Comparison of ENCODE assay signal across 8 cellular contexts in genomic region chr1:41492341-41492848, GRCh38. TPM values are rescaled to one million over a fixed set of nuclear protein-coding genes. Genes with fewer than 3 reads are reported as not detected.
A peak's percentile ranks its signal among the peaks of the same experiment; 100 is the strongest.
DNase-seq lines count a peak whose midpoint lies in the region; ATAC-seq, FAIRE-seq and TF ChIP-seq lines count a peak whose summit lies in the region.

No MANE protein-coding gene starts in this region.

- no peak overlapping the region for H3K4me2 ChIP-seq in keratinocyte (ENCODE audit: control insufficient read depth, extremely low read depth, insufficient read depth, low read depth, low read length)

- H3K9me3 Mint-ChIP-seq in Caco-2 (ENCODE audit: unreplicated experiment): peaks cover 10% of the 10 kb centered on the region
- H3K9me3 Mint-ChIP-seq in activated CD4-positive, alpha-beta memory T cell treated with anti-CD3 and anti-CD28 coated beads, Interleukin-2, amount 10 ng/mL, durations not matched to agents 7 days and 5 days: no peaks in the 10 kb centered on the region

- H3K36me3 Mint-ChIP-seq in Caco-2 (ENCODE audit: insufficient read depth, unreplicated experiment): no peaks in the 10 kb centered on the region
- H3K36me3 Mint-ChIP-seq in activated CD4-positive, alpha-beta memory T cell treated with anti-CD3 and anti-CD28 coated beads, Interleukin-2, amount 10 ng/mL, durations not matched to agents 7 days and 5 days (ENCODE audit: low read depth): no peaks in the 10 kb centered on the region

- H3K9ac ChIP-seq in keratinocyte (ENCODE audit: control insufficient read depth, extremely low read depth, insufficient read depth, low read length): no peak overlapping the region

- intact Hi-C loops in Caco-2 (cut with micrococcal nuclease; ENCODE audit: unreplicated experiment): no loop called here

- no peaks in the 10 kb centered on the region for H3K4me1 Mint-ChIP-seq in Caco-2 (ENCODE audit: low read depth, unreplicated experiment)
- H3K4me1 Mint-ChIP-seq in activated CD4-positive, alpha-beta memory T cell treated with anti-CD3 and anti-CD28 coated beads, Interleukin-2, amount 10 ng/mL, durations not matched to agents 7 days and 5 days: peaks cover 3% of the 10 kb centered on the region

- H3K27me3 Mint-ChIP-seq in Caco-2 (ENCODE audit: insufficient read depth, unreplicated experiment): no peaks in the 10 kb centered on the region
- H3K27me3 Mint-ChIP-seq in activated CD4-positive, alpha-beta memory T cell treated with anti-CD3 and anti-CD28 coated beads, Interleukin-2, amount 10 ng/mL, durations not matched to agents 7 days and 5 days: peaks cover 19% of the 10 kb centered on the region

- TF ChIP-seq CTCF in Caco-2 (IDR thresholded peaks at IDR 0.05; ENCODE audit: insufficient read depth in 1 of 2, low read depth in 1 of 2, low read length in 1 of 2, severe bottlenecking in 1 of 2, unreplicated experiment in 1 of 2): peak; percentile 26 to 53
- TF ChIP-seq CTCF in HL-60 (IDR thresholded peaks at IDR 0.05; ENCODE audit: insufficient read depth, low read length): peak; percentile 87
- peak in 2 of 3 experiments; percentile 76 to 78 for TF ChIP-seq CTCF in keratinocyte (optimal IDR thresholded peaks at IDR 0.05 in 1 of 3, IDR thresholded peaks at IDR 0.05 in 1 of 3, conservative IDR thresholded peaks at IDR 0.05 in 1 of 3; ENCODE audit: extremely low read depth in 1 of 3, insufficient read depth in 2 of 3, low read length in 3 of 3)

- POLR2A ChIA-PET in Caco-2 (lab: Charles Lee): no interaction called here
- POLR2A ChIA-PET in activated CD4-positive, alpha-beta memory T cell treated with anti-CD3 and anti-CD28 coated beads, Interleukin-2, amount 10 ng/mL, durations not matched to agents 7 days and 5 days (lab: Charles Lee): no interaction called here

- H3K27ac ChIP-seq in HL-60 (replicated peaks) (no peak overlapping the region), keratinocyte (ENCODE audit: control insufficient read depth, insufficient read depth, low read length) (peak overlapping the region; percentile 8)

- H4K20me1 ChIP-seq in keratinocyte (ENCODE audit: control insufficient read depth, extremely low read depth, insufficient read depth, low read length): no peaks in the 10 kb centered on the region

- peak; percentile 9 for FAIRE-seq in keratinocyte (lab: Jason Lieb, UNC)

- H3K79me2 ChIP-seq in keratinocyte (ENCODE audit: control insufficient read depth, insufficient read depth, low read length): no peaks in the 10 kb centered on the region

- H2AFZ ChIP-seq in keratinocyte (ENCODE audit: control insufficient read depth, low read length): no peak overlapping the region

- H3K36me3 ChIP-seq in Caco-2 (ENCODE audit: control insufficient read depth, insufficient read depth, low read length) (no peaks in the 10 kb centered on the region), keratinocyte (ENCODE audit: control insufficient read depth in 2 of 2, extremely low read depth in 1 of 2, insufficient read depth in 2 of 2, low read length in 2 of 2) (no peaks in the 10 kb centered on the region)

- no peak for ATAC-seq in HG02763 (IDR thresholded peaks at IDR 0.05; ENCODE audit: unreplicated experiment)
- no peak for ATAC-seq in GM18868 (IDR thresholded peaks at IDR 0.05; ENCODE audit: unreplicated experiment)

- no peaks in the 10 kb centered on the region for H3K9me1 ChIP-seq in keratinocyte (ENCODE audit: control insufficient read depth, extremely low read depth, insufficient read depth, low read length)

- no TSS peak for BruUV-seq in Caco-2 (replicated peaks; lab: Mats Ljungman, UMichigan)

- H3K4me3 ChIP-seq in Caco-2 (ENCODE audit: low read depth, low read length): no peak overlapping the region
- no peak overlapping the region for H3K4me3 ChIP-seq in HL-60 (replicated peaks; ENCODE audit: insufficient read depth, low read length)
- no peak overlapping the region for H3K4me3 ChIP-seq in keratinocyte (ENCODE audit: control insufficient read depth in 2 of 3, extremely low read depth in 1 of 3, insufficient read depth in 2 of 3, low read depth in 1 of 3, low read length in 3 of 3)

- no peak overlapping the region for H3K4me3 Mint-ChIP-seq in Caco-2 (ENCODE audit: unreplicated experiment)
- H3K4me3 Mint-ChIP-seq in activated CD4-positive, alpha-beta memory T cell treated with anti-CD3 and anti-CD28 coated beads, Interleukin-2, amount 10 ng/mL, durations not matched to agents 7 days and 5 days: no peak overlapping the region

- H3K27me3 ChIP-seq in Caco-2 (replicated peaks; ENCODE audit: control insufficient read depth, insufficient read depth, low read length): no peaks in the 10 kb centered on the region
- peaks cover 3% of the 10 kb centered on the region for H3K27me3 ChIP-seq in HL-60 (ENCODE audit: insufficient read depth, poor library complexity, severe bottlenecking)
- H3K27me3 ChIP-seq in keratinocyte (ENCODE audit: control insufficient read depth, extremely low read depth, insufficient read depth, low read length): no peaks in the 10 kb centered on the region

- no peak overlapping the region for H3K27ac Mint-ChIP-seq in Caco-2 (ENCODE audit: unreplicated experiment)
- no peak overlapping the region for H3K27ac Mint-ChIP-seq in activated CD4-positive, alpha-beta memory T cell treated with anti-CD3 and anti-CD28 coated beads, Interleukin-2, amount 10 ng/mL, durations not matched to agents 7 days and 5 days

- dilution Hi-C loops in keratinocyte (cut with MboI; ENCODE audit: extremely low pct_ligation_motif_present, low sequenced_read_pairs): no loop called here

- CTCF ChIA-PET in Caco-2 (lab: Charles Lee): interaction anchor here (1.0 kb wide), 2 partner anchors 9 to 175 kb away, joined by 3 to 5 read pairs; no protein-coding TSS in a partner anchor
- CTCF ChIA-PET in activated CD4-positive, alpha-beta memory T cell treated with anti-CD3 and anti-CD28 coated beads, Interleukin-2, amount 10 ng/mL, durations not matched to agents 7 days and 5 days (lab: Charles Lee): interaction anchor here (0.7 to 1.5 kb wide), 10 partner anchors 9 to 383 kb away, joined by 3 to 4 read pairs (median 3); no protein-coding TSS in a partner anchor

- H3K4me1 ChIP-seq in Caco-2 (peaks cover 36% of the 10 kb centered on the region), keratinocyte (ENCODE audit: control insufficient read depth, extremely low read depth, insufficient read depth, low read length) (peaks cover 46% of the 10 kb centered on the region)

- H3K9me3 ChIP-seq in Caco-2 (no peaks in the 10 kb centered on the region), keratinocyte (ENCODE audit: control insufficient read depth, low read depth, low read length) (no peaks in the 10 kb centered on the region)

- DNase-seq in Caco-2: peak; percentile 39 to 52
- DNase-seq in HL-60 (ENCODE audit: low read depth in 1 of 2, low spot score in 1 of 2): peak; percentile 40 to 51
- DNase-seq in activated CD4-positive, alpha-beta memory T cell treated with anti-CD3 and anti-CD28 coated beads, Interleukin-2, amount 10 ng/mL, durations not matched to agents 7 days and 5 days: peak; percentile 60
- DNase-seq in keratinocyte (ENCODE audit: low read depth, low spot score): no peak
- DNase-seq in NCI-H1436 (lab: John Stamatoyannopoulos, UW): no peak
- DNase-seq in effector CD4-positive, alpha-beta T cell: no peak

RNA-seq across cellular contexts. Expression of gene EDN2, which starts 7.9 kb away (rescaled TPM):
- not detected in 2 replicates for total RNA-seq in Caco-2 (2022)
- total RNA-seq in activated CD4-positive, alpha-beta memory T cell treated with anti-CD3 and anti-CD28 coated beads, Interleukin-2, amount 10 ng/mL, durations not matched to agents 7 days and 5 days: not detected
- 0.06 to 0.34 TPM (median 0.32 TPM) in 3 replicates for polyA plus RNA-seq in keratinocyte
- 0.42 TPM for polyA plus RNA-seq in keratinocyte (2011; ENCODE audit: low read depth)
- polyA plus RNA-seq in keratinocyte (2011; cell fraction: cytosol; rRNA removed): 0.18 and 0.22 TPM in 2 replicates
- 0.38 and 0.60 TPM in 2 replicates for polyA plus RNA-seq in keratinocyte (2011; cell fraction: nucleus; rRNA removed)
- polyA plus RNA-seq in keratinocyte (2012; ENCODE audit: low replicate concordance): 1.9 TPM in 1 of 2 replicates, not detected in the other
- polyA minus RNA-seq in keratinocyte: 0.64 TPM in 1 of 3 replicates, not detected in the others
- not detected for polyA minus RNA-seq in keratinocyte (2011; cell fraction: cytosol; rRNA and poly(A)+ RNA removed)
- polyA minus RNA-seq in keratinocyte (2011; cell fraction: nucleus; rRNA and poly(A)+ RNA removed): 0.32 TPM in 1 of 2 replicates, not detected in the other

Comparison
In these comparisons a context has a peak if more than half of its experiments do, and no peak if none do; other contexts are left out.
1. DNase-seq: peak in Caco-2 (2 of 2), HL-60 (2 of 2) and activated CD4-positive, alpha-beta memory T cell treated with anti-CD3 and anti-CD28 coated beads, Interleukin-2, amount 10 ng/mL, durations not matched to agents 7 days and 5 days (single experiment); none in keratinocyte (single experiment), NCI-H1436 (single experiment) and effector CD4-positive, alpha-beta T cell (single experiment).
2. Peak in every context shown above with its lines, with median percentiles within 50 percentile points of each other: CTCF ChIP-seq.